ENCODE assay signal across 17 cellular contexts in the genomic region with DNA sequence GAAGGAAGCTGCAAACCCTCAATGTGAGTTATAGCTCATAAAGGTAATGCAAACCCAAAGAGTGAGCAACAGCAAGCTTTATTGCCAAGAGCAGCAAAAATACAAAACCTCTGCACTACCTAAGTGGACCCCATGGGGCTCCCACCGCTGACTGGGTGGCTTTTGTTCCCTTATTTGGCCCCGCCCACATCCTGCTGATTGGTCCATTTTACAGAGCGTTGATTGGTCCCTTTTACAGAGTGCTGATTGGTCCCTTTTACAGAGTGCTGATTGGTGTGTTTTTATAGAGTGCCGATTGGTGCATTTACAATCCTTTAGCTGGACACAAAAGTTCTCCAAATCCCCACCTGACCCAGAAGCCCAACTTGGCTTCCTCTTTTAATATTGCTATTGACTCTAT.
A peak's percentile ranks its signal among the peaks of the same experiment; 100 is the strongest.
DNase-seq lines count a peak whose midpoint lies in the region; ATAC-seq and TF ChIP-seq lines count a peak whose summit lies in the region.
"Had no signal": no experiment of that assay in that cellular context is flagged by ENCODE, and none has a peak within 500 bp of the region (broad histone marks: within the 10 kb centered on the region; RNA-seq: fewer than 3 reads in every experiment).

No MANE protein-coding gene starts in this region.

- RAD21 ChIA-PET in HCT116 (lab: Charles Lee; ENCODE audit: low non-redundant PET in 1 of 2, low total read pairs in 2 of 2, uncharacterized antibody in 2 of 2, unreplicated experiment in 2 of 2): no interaction called here

- no peak for TF ChIP-seq POLR2A in HCT116 (IDR thresholded peaks at IDR 0.05; ENCODE audit: borderline replicate concordance, extremely low read depth, insufficient read depth, insufficient read length)
- TF ChIP-seq POLR2A in erythroblast (IDR thresholded peaks at IDR 0.05; ENCODE audit: low read length): no peak

- H3K27me3 ChIP-seq in HCT116 (ENCODE audit: insufficient read depth, low read length): no peaks in the 10 kb centered on the region
- H3K27me3 ChIP-seq: BLaER1 treated with 17β-estradiol and CSF1 and Interleukin-3, amounts not matched to agents 10 nM and 100 nM had no signal

- DNase-seq in A172 (ENCODE audit: low spot score) (peak; percentile 4), HCT116 (ENCODE audit: low read depth, low spot score) (no peak), OCI-M1 (lab: John Stamatoyannopoulos, UW) (peak; percentile 10), erythroblast (lab: John Stamatoyannopoulos, UW) (peak; percentile 4), medulla oblongata (ENCODE audit: extremely low spot score) (no peak), GM10266 (ENCODE audit: extremely low spot score) (no peak)
- DNase-seq: CD8-positive, alpha-beta memory T cell; DMS53; EL; H9; NCI-H1417 treated with DMSO at 0.1 percent for 48 hours; NCI-H1930; NCI-H226; NCI-H524 treated with DMSO at 0.1 percent for 48 hours had no signal

- intact Hi-C loops in HCT116 (cut with micrococcal nuclease): loop anchor here (10.0 kb wide), 1 partner anchor 169 kb away; no protein-coding TSS in a partner anchor

- no peaks in the 10 kb centered on the region for H3K9me3 ChIP-seq in HCT116 (ENCODE audit: control insufficient read depth in 1 of 2, insufficient read depth in 1 of 2, low read depth in 1 of 2, low read length in 2 of 2)

- ATAC-seq in HCT116 (0 out of 2 replicates have a peak, but pooled peaks have one; percentile 34), HG02588 (IDR thresholded peaks at IDR 0.05; ENCODE audit: unreplicated experiment) (no peak)
- ATAC-seq: Panc1 had no signal

- H3K4me3 ChIP-seq in HCT116 (replicated peaks in 1 of 2; ENCODE audit: low read depth in 1 of 2, low read length in 2 of 2): no peak overlapping the region
- H3K4me3 ChIP-seq: BLaER1 treated with 17β-estradiol and CSF1 and Interleukin-3, amounts not matched to agents 10 nM and 100 nM had no signal

- no TSS peak for BruUV-seq in HCT116 (replicated peaks; lab: Mats Ljungman, UMichigan)

- no peaks in the 10 kb centered on the region for H4K20me1 ChIP-seq in HCT116 (ENCODE audit: insufficient read depth)
- H4K20me1 ChIP-seq: BLaER1 treated with 17β-estradiol and CSF1 and Interleukin-3, amounts not matched to agents 10 nM and 100 nM had no signal

- no peaks in the 10 kb centered on the region for H3K79me2 ChIP-seq in HCT116 (ENCODE audit: insufficient read depth, low read length)

- H3K4me2 ChIP-seq in HCT116 (ENCODE audit: low read length): no peak overlapping the region
- H3K4me2 ChIP-seq: BLaER1 treated with 17β-estradiol and CSF1 and Interleukin-3, amounts not matched to agents 10 nM and 100 nM had no signal

- CTCF ChIA-PET in HCT116 (lab: Charles Lee): no interaction called here

- H3K4me1 ChIP-seq in HCT116 (ENCODE audit: control insufficient read depth in 1 of 2, insufficient read depth in 2 of 2, low read length in 2 of 2): no peaks in the 10 kb centered on the region

- no peak overlapping the region for H3K9ac ChIP-seq in HCT116 (ENCODE audit: low read length)
- H3K9ac ChIP-seq: BLaER1 treated with 17β-estradiol and CSF1 and Interleukin-3, amounts not matched to agents 10 nM and 100 nM had no signal

- H3K9me2 ChIP-seq in HCT116 (ENCODE audit: insufficient read depth): no peaks in the 10 kb centered on the region

- TF ChIP-seq RAD21 in HCT116 (IDR thresholded peaks at IDR 0.05; ENCODE audit: low read depth): no peak

- POLR2A ChIA-PET in HCT116 (lab: Charles Lee): no interaction called here

- TF ChIP-seq CTCF in HCT116 (IDR thresholded peaks at IDR 0.05 in 2 of 3, conservative IDR thresholded peaks at IDR 0.05 in 1 of 3; ENCODE audit: borderline replicate concordance in 1 of 3, insufficient read depth in 1 of 3, low read depth in 2 of 3, low read length in 2 of 3): no peak
- TF ChIP-seq CTCF in GM10266 (IDR thresholded peaks at IDR 0.05; ENCODE audit: control insufficient read depth, insufficient read depth, low read depth, missing control alignments): no peak

- no peak overlapping the region for H2AFZ ChIP-seq in HCT116 (ENCODE audit: low read depth, low read length, poor library complexity, severe bottlenecking)

- no peak overlapping the region for H3K27ac ChIP-seq in HCT116 (ENCODE audit: low read depth, low read length)
- H3K27ac ChIP-seq: BLaER1 treated with 17β-estradiol and CSF1 and Interleukin-3, amounts not matched to agents 10 nM and 100 nM had no signal

- no peaks in the 10 kb centered on the region for H3K36me3 ChIP-seq in HCT116 (ENCODE audit: control insufficient read depth in 1 of 2, insufficient read depth in 2 of 2, low read length in 2 of 2)
- H3K36me3 ChIP-seq: BLaER1 treated with 17β-estradiol and CSF1 and Interleukin-3, amounts not matched to agents 10 nM and 100 nM had no signal

TF ChIP-seq in HCT116, 20 proteins besides CTCF, POLR2A, EP300 and RAD21:
- no peak for TF ChIP-seq ATF3 (IDR thresholded peaks at IDR 0.05)
- TF ChIP-seq EZH2 (IDR thresholded peaks at IDR 0.05): no peak
- TF ChIP-seq SRF (IDR thresholded peaks at IDR 0.05; ENCODE audit: low read depth): no peak
- TF ChIP-seq EGR1 (IDR thresholded peaks at IDR 0.05; ENCODE audit: low read depth): no peak
- no peak for TF ChIP-seq ELF1 (IDR thresholded peaks at IDR 0.05; ENCODE audit: borderline replicate concordance, low read depth)
- TF ChIP-seq, protein P1, sequence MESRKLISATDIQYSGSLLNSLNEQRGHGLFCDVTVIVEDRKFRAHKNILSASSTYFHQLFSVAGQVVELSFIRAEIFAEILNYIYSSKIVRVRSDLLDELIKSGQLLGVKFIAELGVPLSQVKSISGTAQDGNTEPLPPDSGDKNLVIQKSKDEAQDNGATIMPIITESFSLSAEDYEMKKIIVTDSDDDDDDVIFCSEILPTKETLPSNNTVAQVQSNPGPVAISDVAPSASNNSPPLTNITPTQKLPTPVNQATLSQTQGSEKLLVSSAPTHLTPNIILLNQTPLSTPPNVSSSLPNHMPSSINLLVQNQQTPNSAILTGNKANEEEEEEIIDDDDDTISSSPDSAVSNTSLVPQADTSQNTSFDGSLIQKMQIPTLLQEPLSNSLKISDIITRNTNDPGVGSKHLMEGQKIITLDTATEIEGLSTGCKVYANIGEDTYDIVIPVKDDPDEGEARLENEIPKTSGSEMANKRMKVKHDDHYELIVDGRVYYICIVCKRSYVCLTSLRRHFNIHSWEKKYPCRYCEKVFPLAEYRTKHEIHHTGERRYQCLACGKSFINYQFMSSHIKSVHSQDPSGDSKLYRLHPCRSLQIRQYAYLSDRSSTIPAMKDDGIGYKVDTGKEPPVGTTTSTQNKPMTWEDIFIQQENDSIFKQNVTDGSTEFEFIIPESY (IDR thresholded peaks at IDR 0.05; ENCODE audit: extremely low read depth, insufficient replicate concordance, low read length): no peak
- TF ChIP-seq YY1 (IDR thresholded peaks at IDR 0.05; ENCODE audit: extremely low read depth, insufficient replicate concordance, low read depth, low read length): no peak
- no peak for TF ChIP-seq POLR2AphosphoS5 (IDR thresholded peaks at IDR 0.05; ENCODE audit: low read depth, low read length)
- TF ChIP-seq REST (IDR thresholded peaks at IDR 0.05; ENCODE audit: low read depth): no peak
- TF ChIP-seq, protein P2, sequence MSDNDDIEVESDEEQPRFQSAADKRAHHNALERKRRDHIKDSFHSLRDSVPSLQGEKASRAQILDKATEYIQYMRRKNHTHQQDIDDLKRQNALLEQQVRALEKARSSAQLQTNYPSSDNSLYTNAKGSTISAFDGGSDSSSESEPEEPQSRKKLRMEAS (IDR thresholded peaks at IDR 0.05): no peak
- no peak for TF ChIP-seq JUND (IDR thresholded peaks at IDR 0.05)
- no peak for TF ChIP-seq CBX3 (IDR thresholded peaks at IDR 0.05; ENCODE audit: low read depth)
- TF ChIP-seq EZH2phosphoT487 (IDR thresholded peaks at IDR 0.05; ENCODE audit: borderline replicate concordance): no peak
- no peak for TF ChIP-seq ZFX (IDR thresholded peaks at IDR 0.05)
- TF ChIP-seq SIN3A (IDR thresholded peaks at IDR 0.05; ENCODE audit: low read depth): no peak
- TF ChIP-seq SP1 (IDR thresholded peaks at IDR 0.05; ENCODE audit: low read depth): no peak
TF ChIP-seq in HCT116: peak in this region for 0.

Comparison
In these comparisons a context has a peak if more than half of its experiments do, and no peak if none do; other contexts are left out.
1. DNase-seq: peak in A172 (single experiment), OCI-M1 (single experiment) and erythroblast (2 of 2); none in HCT116 (single experiment), medulla oblongata (single experiment) and GM10266 (single experiment).